Comparison of ENCODE assay signal across 8 cellular contexts in genomic region chr6:15249371-15250019, GRCh38. TPM values are rescaled to one million over a fixed set of nuclear protein-coding genes. Genes with fewer than 3 reads are reported as not detected.
DNase-seq lines count a peak whose midpoint lies in the region; ATAC-seq and TF ChIP-seq lines count a peak whose summit lies in the region.

No MANE protein-coding gene starts in this region.

- no peak for ATAC-seq in activated B cell treated with CpG ODN at 0.5 μM for 24 hours (ENCODE audit: low read depth)
- ATAC-seq in right cardiac atrium, result no peak
- no peak for ATAC-seq in stimulated activated effector memory CD8-positive, alpha-beta T cell treated with anti-CD3 and anti-CD28 coated beads, Interleukin-12 subunit alpha, Interleukin-12 subunit beta, amount 100 ng/mL, for 72 hours
- ATAC-seq in HG02588 (IDR thresholded peaks at IDR 0.05; ENCODE audit: unreplicated experiment), result no peak
- no peak for ATAC-seq in GM19351 (IDR thresholded peaks at IDR 0.05; ENCODE audit: unreplicated experiment)

- peaks cover 66% of the 10 kb centered on the region for H3K4me1 Mint-ChIP-seq in activated B cell treated with CpG ODN at 0.5 μM for 24 hours
- H3K4me1 Mint-ChIP-seq in stimulated activated effector memory CD8-positive, alpha-beta T cell treated with anti-CD3 and anti-CD28 coated beads, Interleukin-12 subunit alpha, Interleukin-12 subunit beta, amount 100 ng/mL, for 72 hours, result peaks cover 63% of the 10 kb centered on the region

- H3K4me3 Mint-ChIP-seq in activated B cell treated with CpG ODN at 0.5 μM for 24 hours, result peak overlapping the region; percentile 94
- H3K4me3 Mint-ChIP-seq in stimulated activated effector memory CD8-positive, alpha-beta T cell treated with anti-CD3 and anti-CD28 coated beads, Interleukin-12 subunit alpha, Interleukin-12 subunit beta, amount 100 ng/mL, for 72 hours, result peak overlapping the region; percentile 99

- H3K27ac ChIP-seq in right cardiac atrium (ENCODE audit: low read length), result peak overlapping the region; percentile 86

- 20% methylated on average over 9 of the region's 9 CpGs for WGBS in right cardiac atrium

- intact Hi-C loops in activated B cell treated with CpG ODN at 0.5 μM for 24 hours (cut with micrococcal nuclease), result loop anchor here (2.0 to 10.0 kb wide), 14 partner anchors 213 to 1632 kb away; partner anchors contain the start of genes MCUR1, NOL7 and RANBP9
- intact Hi-C loops in right cardiac atrium (cut with DNase I), result loop anchor here (10.0 kb wide), 4 partner anchors 105 to 1035 kb away; no protein-coding TSS in a partner anchor

- CTCF ChIA-PET in activated B cell treated with CpG ODN at 0.5 μM for 24 hours (lab: Charles Lee), result interaction anchor here (1.8 kb wide), 2 partner anchors 141 to 191 kb away, joined by 5 to 6 read pairs; no protein-coding TSS in a partner anchor

- H3K27me3 Mint-ChIP-seq in activated B cell treated with CpG ODN at 0.5 μM for 24 hours, result no peaks in the 10 kb centered on the region

- H3K4me1 ChIP-seq in right cardiac atrium (ENCODE audit: control insufficient read depth, insufficient read depth, low read length), result peaks cover 2% of the 10 kb centered on the region

- POLR2A ChIA-PET in activated B cell treated with CpG ODN at 0.5 μM for 24 hours (lab: Charles Lee), result interaction anchor here (0.6 to 4.0 kb wide), 14 partner anchors 19 to 973 kb away, joined by 3 to 21 read pairs (median 5); no protein-coding TSS in a partner anchor

- no peak for TF ChIP-seq CTCF in activated B cell treated with CpG ODN at 0.5 μM for 24 hours (IDR thresholded peaks at IDR 0.05)

- H3K4me3 ChIP-seq in right cardiac atrium (ENCODE audit: low read length), result peak overlapping the region; percentile 89

- DNase-seq in DMS 273 (lab: John Stamatoyannopoulos, UW; ENCODE audit: unreplicated experiment) (peak; percentile 47), DMS 273 treated with DMSO at 0.1 percent for 48 hours (lab: John Stamatoyannopoulos, UW) (no peak), activated B cell treated with CpG ODN at 0.5 μM for 24 hours (no peak), right cardiac atrium (no peak), NCI-H1105 (lab: John Stamatoyannopoulos, UW) (no peak)
- no peak for DNase-seq in stimulated activated effector memory CD8-positive, alpha-beta T cell treated with anti-CD3 and anti-CD28 coated beads, Interleukin-12 subunit alpha, Interleukin-12 subunit beta, amount 100 ng/mL, for 72 hours (ENCODE audit: low spot score in 2 of 2)

- peaks cover 26% of the 10 kb centered on the region for H3K36me3 Mint-ChIP-seq in activated B cell treated with CpG ODN at 0.5 μM for 24 hours (ENCODE audit: low read depth)
- H3K36me3 Mint-ChIP-seq in stimulated activated effector memory CD8-positive, alpha-beta T cell treated with anti-CD3 and anti-CD28 coated beads, Interleukin-12 subunit alpha, Interleukin-12 subunit beta, amount 100 ng/mL, for 72 hours, result peaks cover 70% of the 10 kb centered on the region

- peak overlapping the region; percentile 99 for H3K27ac Mint-ChIP-seq in activated B cell treated with CpG ODN at 0.5 μM for 24 hours
- H3K27ac Mint-ChIP-seq in stimulated activated effector memory CD8-positive, alpha-beta T cell treated with anti-CD3 and anti-CD28 coated beads, Interleukin-12 subunit alpha, Interleukin-12 subunit beta, amount 100 ng/mL, for 72 hours, result peak overlapping the region; percentile 98

- H3K9me3 Mint-ChIP-seq in activated B cell treated with CpG ODN at 0.5 μM for 24 hours, result no peaks in the 10 kb centered on the region
- no peaks in the 10 kb centered on the region for H3K9me3 Mint-ChIP-seq in stimulated activated effector memory CD8-positive, alpha-beta T cell treated with anti-CD3 and anti-CD28 coated beads, Interleukin-12 subunit alpha, Interleukin-12 subunit beta, amount 100 ng/mL, for 72 hours

- H3K9me3 ChIP-seq in right cardiac atrium (ENCODE audit: control insufficient read depth, low read length), result no peaks in the 10 kb centered on the region

- no peaks in the 10 kb centered on the region for H3K27me3 ChIP-seq in right cardiac atrium (ENCODE audit: control insufficient read depth, insufficient read depth)

RNA-seq across cellular contexts. Expression of gene JARID2, which starts 3.6 kb away (rescaled TPM):
- total RNA-seq in activated B cell treated with CpG ODN at 0.5 μM for 24 hours, result 27.0 and 28.5 TPM in 2 replicates
- total RNA-seq in right cardiac atrium, result 10 to 100 TPM in 1 of 4 donors, 1 to 10 TPM in 3; 6.8 to 10.1 (median 9.4) TPM
- polyA plus RNA-seq in right cardiac atrium, result 4.1 TPM
